32 cellular contexts compared by ENCODE assay signal in genomic region chr9:100455470-100455869, GRCh38. TPM values are rescaled to one million over a fixed set of nuclear protein-coding genes. Genes with fewer than 3 reads are reported as not detected.
DNase-seq lines count a peak whose midpoint lies in the region; ATAC-seq and TF ChIP-seq lines count a peak whose summit lies in the region.
"Had no signal": no experiment of that assay in that cellular context is flagged by ENCODE, and none has a peak within 500 bp of the region (broad histone marks: within the 10 kb centered on the region; RNA-seq: fewer than 3 reads in every experiment).

No MANE protein-coding gene starts in this region.

- H3K4me2 ChIP-seq in mesendoderm (ENCODE audit: low read length): no peak overlapping the region
- H3K4me2 ChIP-seq: BLaER1 treated with 17β-estradiol and CSF1 and Interleukin-3, amounts not matched to agents 10 nM and 100 nM had no signal

- no peak overlapping the region for H4K5ac ChIP-seq in mesendoderm (ENCODE audit: low read length)

- no peak overlapping the region for H3K56ac ChIP-seq in mesendoderm (ENCODE audit: low read length)

- H3K27me3 Mint-ChIP-seq in WTC11 (ENCODE audit: low read depth): no peaks in the 10 kb centered on the region
- H3K27me3 Mint-ChIP-seq: activated CD8-positive, alpha-beta T cell treated with anti-CD3 and anti-CD28 coated beads for 36 hours; activated naive CD8-positive, alpha-beta T cell had no signal

- no peak overlapping the region for H2BK120ac ChIP-seq in mesendoderm (ENCODE audit: low read depth, low read length)

- no peak overlapping the region for H3K27ac Mint-ChIP-seq in WTC11
- H3K27ac Mint-ChIP-seq: activated CD8-positive, alpha-beta T cell treated with anti-CD3 and anti-CD28 coated beads for 36 hours; activated naive CD8-positive, alpha-beta T cell; activated T-helper 2 cell treated with anti-CD3 and anti-CD28 coated beads, Interferon-gamma antibody, Interleukin-2, Interleukin-4, amounts not matched to agents 10 μg/mL and 5 μg/mL and 100 μg/mL, durations not matched to agents 14 hours and 24 hours and 36 hours had no signal

- H3K36me3 ChIP-seq in mesendoderm (ENCODE audit: control insufficient read depth, insufficient read depth, low read length): no peaks in the 10 kb centered on the region
- H3K36me3 ChIP-seq: transverse colon had no signal

- H3K79me1 ChIP-seq in mesendoderm (ENCODE audit: low read length): no peaks in the 10 kb centered on the region

- no peak overlapping the region for H3K4ac ChIP-seq in mesendoderm (ENCODE audit: low read depth, low read length)

- no peak overlapping the region for H3K23ac ChIP-seq in mesendoderm (ENCODE audit: low read length)

- H3K27me3 ChIP-seq in foreskin keratinocyte: no peaks in the 10 kb centered on the region
- no peaks in the 10 kb centered on the region for H3K27me3 ChIP-seq in mesendoderm (ENCODE audit: insufficient read depth, low read length, poor library complexity)
- H3K27me3 ChIP-seq: BLaER1 treated with 17β-estradiol and CSF1 and Interleukin-3, amounts not matched to agents 10 nM and 100 nM; dorsolateral prefrontal cortex; heart left ventricle; transverse colon had no signal

- no peak overlapping the region for H3K27ac ChIP-seq in foreskin keratinocyte
- no peak overlapping the region for H3K27ac ChIP-seq in mesendoderm (ENCODE audit: low read depth, low read length)
- H3K27ac ChIP-seq: BLaER1 treated with 17β-estradiol and CSF1 and Interleukin-3, amounts not matched to agents 10 nM and 100 nM; dorsolateral prefrontal cortex; heart left ventricle; parathyroid adenoma; RWPE1; transverse colon had no signal

- DNase-seq in AG08396 (ENCODE audit: low spot score) (peak; percentile 35), GM04504 (ENCODE audit: low read depth) (peak; percentile 35), WTC11 (ENCODE audit: low spot score) (no peak), fibroblast of villous mesenchyme (ENCODE audit: low read depth) (peak; percentile 18), foreskin keratinocyte (no peak), iPS-NIHi7 (ENCODE audit: extremely low spot score) (no peak), COLO829 (ENCODE audit: low spot score) (no peak), mesendoderm (no peak)
- DNase-seq: activated CD8-positive, alpha-beta T cell treated with anti-CD3 and anti-CD28 coated beads for 36 hours; anterior cingulate cortex; central memory CD4-positive, alpha-beta T cell; COR-L47; DND-41; dorsolateral prefrontal cortex; GOT3; heart left ventricle; KBM-7; MM.1S; NCI-H1417 treated with DMSO at 0.1 percent for 48 hours; NCI-H345; NCI-H82; right cardiac atrium; stimulated activated CD4-positive, alpha-beta T cell treated with anti-CD3 and anti-CD28 coated beads, Interleukin-2, amount 100 ng/mL, for 48 hours; transverse colon had no signal

- H3K4me3 ChIP-seq in fibroblast of villous mesenchyme (ENCODE audit: low read depth, low read length): no peak overlapping the region
- H3K4me3 ChIP-seq in mesendoderm (ENCODE audit: low read length): no peak overlapping the region
- H3K4me3 ChIP-seq: BLaER1 treated with 17β-estradiol and CSF1 and Interleukin-3, amounts not matched to agents 10 nM and 100 nM; dorsolateral prefrontal cortex; heart left ventricle; transverse colon had no signal

- H2BK5ac ChIP-seq in mesendoderm (ENCODE audit: low read length): no peak overlapping the region

- no peaks in the 10 kb centered on the region for H3K79me2 ChIP-seq in mesendoderm (ENCODE audit: control insufficient read depth, insufficient read depth, low read length)
- H3K79me2 ChIP-seq: parathyroid adenoma had no signal

- H3K36me3 Mint-ChIP-seq in WTC11: peaks cover 14% of the 10 kb centered on the region

- no peaks in the 10 kb centered on the region for H3K9me3 Mint-ChIP-seq in WTC11
- H3K9me3 Mint-ChIP-seq: activated T-helper 2 cell treated with anti-CD3 and anti-CD28 coated beads, Interferon-gamma antibody, Interleukin-2, Interleukin-4, amounts not matched to agents 10 μg/mL and 5 μg/mL and 100 μg/mL, durations not matched to agents 14 hours and 24 hours and 36 hours; neural crest cell had no signal

- no peak overlapping the region for H3K4me3 Mint-ChIP-seq in WTC11
- H3K4me3 Mint-ChIP-seq: activated CD8-positive, alpha-beta T cell treated with anti-CD3 and anti-CD28 coated beads for 36 hours; activated naive CD8-positive, alpha-beta T cell; neural crest cell had no signal

- H2AK5ac ChIP-seq in mesendoderm (ENCODE audit: low read length): no peak overlapping the region

- H3K4me1 ChIP-seq in foreskin keratinocyte (no peaks in the 10 kb centered on the region), mesendoderm (ENCODE audit: control insufficient read depth, low read depth, low read length) (no peaks in the 10 kb centered on the region)
- H3K4me1 ChIP-seq: parathyroid adenoma, transverse colon had no signal

- CTCF ChIA-PET in WTC11 (lab: Charles Lee): no interaction called here

- 0 out of 2 replicates have a peak, but pooled peaks cover 2% of the 10 kb centered on the region for H3K4me1 Mint-ChIP-seq in WTC11
- H3K4me1 Mint-ChIP-seq: neural crest cell had no signal

- H3K18ac ChIP-seq in mesendoderm (ENCODE audit: low read length): no peak overlapping the region

- no peak overlapping the region for H4K8ac ChIP-seq in mesendoderm (ENCODE audit: low read depth, low read length)

- ATAC-seq in WTC11: no peak
- ATAC-seq in foreskin keratinocyte: no peak
- ATAC-seq: activated CD4-positive, CD25-positive, alpha-beta regulatory T cell treated with anti-CD3 and anti-CD28 coated beads, Interleukin-2, amount 50 U/mL, for 24 hours; activated CD8-positive, alpha-beta T cell treated with anti-CD3 and anti-CD28 coated beads for 36 hours; right cardiac atrium had no signal

- H2BK15ac ChIP-seq in mesendoderm (replicated peaks; ENCODE audit: low read depth): no peak overlapping the region

- H3K9ac ChIP-seq in mesendoderm (ENCODE audit: low read length): no peak overlapping the region
- H3K9ac ChIP-seq: BLaER1 treated with 17β-estradiol and CSF1 and Interleukin-3, amounts not matched to agents 10 nM and 100 nM; parathyroid adenoma had no signal

- TF ChIP-seq CTCF in WTC11 (IDR thresholded peaks at IDR 0.05) (no peak), fibroblast of villous mesenchyme (IDR thresholded peaks at IDR 0.05; ENCODE audit: insufficient read depth, low read depth, low read length) (no peak), foreskin keratinocyte (conservative IDR thresholded peaks at IDR 0.05) (no peak)

- POLR2A ChIA-PET in WTC11 (lab: Charles Lee): no interaction called here

TF ChIP-seq in WTC11, 78 proteins besides CTCF, POLR2A, EP300 and RAD21:
- TF ChIP-seq GTF2I (CRISPR knock-in tag; conservative IDR thresholded peaks at IDR 0.05) (no peak), USF2 (CRISPR knock-in tag; IDR thresholded peaks at IDR 0.05) (no peak), TP53 (CRISPR knock-in tag; IDR thresholded peaks at IDR 0.05) (no peak), ZNF232 (CRISPR knock-in tag; IDR thresholded peaks at IDR 0.05) (no peak), NFE2L1 (CRISPR knock-in tag; IDR thresholded peaks at IDR 0.05) (no peak), GABPB1 (CRISPR knock-in tag; IDR thresholded peaks at IDR 0.05) (0 out of 2 replicates have a peak, but pooled peaks have one; percentile 24), ZMAT4 (CRISPR knock-in tag; IDR thresholded peaks at IDR 0.05) (no peak)

RNA-seq across cellular contexts. Expression of gene TMEFF1, which starts 17.5 kb away (rescaled TPM):
- total RNA-seq in WTC11 (2021): 62.7 to 66.5 TPM (median 66.2 TPM) in 3 replicates
- 0.43 and 0.97 TPM in 2 replicates for total RNA-seq in fibroblast of villous mesenchyme
- total RNA-seq in foreskin keratinocyte: 0.46 and 0.54 TPM in 2 replicates
- 0.07 and 0.16 TPM in 2 replicates for polyA plus RNA-seq in foreskin keratinocyte
- polyA plus RNA-seq in mesendoderm (2013, experiment 1 of 2): 9.0 TPM
- 7.4 TPM for polyA plus RNA-seq in mesendoderm (2013, experiment 2 of 2)
- total RNA-seq: T-helper 1 cell treated with Interleukin-12 subunit alpha and Interleukin-12 subunit beta and Interleukin-4 antibody, amounts not matched to agents 30 ng/mL and 1 ng/mL, for 36 hours; transverse colon had no signal

RNA-seq across cellular contexts. Expression of gene MSANTD3, which starts 28.5 kb away (rescaled TPM):
- total RNA-seq in WTC11 (2021): 28.9 to 30.3 TPM (median 30.2 TPM) in 3 replicates
- 71.5 and 82.9 TPM in 2 replicates for total RNA-seq in fibroblast of villous mesenchyme
- total RNA-seq in foreskin keratinocyte: 92.7 and 94.4 TPM in 2 replicates
- polyA plus RNA-seq in foreskin keratinocyte: 78.4 and 80.8 TPM in 2 replicates
- 35.3 TPM for polyA plus RNA-seq in mesendoderm (2013, experiment 1 of 2)
- polyA plus RNA-seq in mesendoderm (2013, experiment 2 of 2): 37.9 TPM

Comparison
In these comparisons a context has a peak if more than half of its experiments do, and no peak if none do; other contexts are left out.
1. DNase-seq: peak in AG08396 (single experiment), GM04504 (single experiment) and fibroblast of villous mesenchyme (single experiment); none in WTC11 (single experiment), foreskin keratinocyte (0 of 2), iPS-NIHi7 (single experiment), COLO829 (single experiment) and mesendoderm (single experiment).
2. RNA of gene TMEFF1, which starts 17.5 kb away (total RNA-seq): 62.7 to 66.5 TPM in WTC11; 0.46 to 0.54 TPM in foreskin keratinocyte and 0.43 to 0.97 TPM in fibroblast of villous mesenchyme; every median in the first group is over 10 times any median in the second.